8 cellular contexts compared by ENCODE assay signal in the genomic region with DNA sequence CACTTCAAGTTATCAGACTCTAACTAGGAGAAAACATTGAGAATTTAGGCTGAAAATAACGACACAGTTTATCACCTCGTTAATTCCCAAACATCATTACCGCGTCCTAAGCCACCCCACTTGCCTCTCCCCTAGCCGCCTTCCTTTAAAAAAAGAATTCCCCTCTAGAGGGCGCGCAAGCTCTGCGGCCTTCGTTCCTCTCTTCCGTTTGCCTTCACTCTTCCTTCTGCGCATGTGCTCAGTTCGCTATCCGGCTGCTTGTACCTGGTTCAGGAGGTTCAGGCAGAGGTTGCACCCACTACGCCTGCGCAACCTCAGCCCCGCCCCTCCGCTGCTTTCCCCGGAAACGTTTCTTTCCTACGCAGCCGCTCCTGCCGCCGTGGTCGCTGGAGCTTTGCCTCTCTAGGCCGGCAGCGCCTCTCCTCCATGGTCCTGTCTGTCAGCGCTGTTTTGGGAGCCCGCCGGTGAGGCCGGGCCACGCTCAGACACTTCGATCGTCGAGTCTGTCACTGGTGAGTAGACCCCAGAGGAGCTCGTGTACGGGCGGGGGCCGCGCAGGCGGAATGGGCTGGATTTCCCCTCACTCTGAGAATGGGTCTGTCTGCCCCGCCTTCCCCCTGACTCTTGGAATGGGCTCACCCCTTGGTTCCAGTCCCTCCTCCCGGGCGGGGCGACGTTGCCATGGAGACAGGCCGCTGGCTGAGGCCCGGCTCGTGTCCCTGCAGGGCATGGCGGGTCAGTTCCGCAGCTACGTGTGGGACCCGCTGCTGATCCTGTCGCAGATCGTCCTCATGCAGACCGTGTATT. TPM values are rescaled to one million over a fixed set of nuclear protein-coding genes. Genes with fewer than 3 reads are reported as not detected.
DNase-seq lines count a peak whose midpoint lies in the region; ATAC-seq and TF ChIP-seq lines count a peak whose summit lies in the region.

A gene (plus strand): TSS at position 353 of the 807 bp plus-strand sequence. CDS start 376 bp downstream, at position 729.

- peak within 1 kb of the TSS; percentile 99 for H3K4me3 Mint-ChIP-seq in activated naive CD8-positive, alpha-beta T cell

- peak within 1 kb of the TSS; percentile 87 for H3K4me3 ChIP-seq in GM12865 (ENCODE audit: low read depth, low read length)
- peak within 1 kb of the TSS; percentile 59 to 77 for H3K4me3 ChIP-seq in testis

- H3K27me3 ChIP-seq in testis, result no peaks in the 10 kb centered on the region

- no peaks in the 10 kb centered on the region for H3K36me3 Mint-ChIP-seq in activated naive CD8-positive, alpha-beta T cell

- no peaks in the 10 kb centered on the region for H3K9me3 Mint-ChIP-seq in activated naive CD8-positive, alpha-beta T cell (ENCODE audit: low read depth)

- H3K9me3 ChIP-seq in testis, result no peaks in the 10 kb centered on the region

- TF ChIP-seq CTCF in GM12865 (IDR thresholded peaks at IDR 0.05; ENCODE audit: insufficient read depth, low read depth, low read length, missing control alignments) (peak; percentile 87), omental fat pad (IDR thresholded peaks at IDR 0.05) (peak in 1 of 3 donors; percentile 56), testis (IDR thresholded peaks at IDR 0.05) (peak; percentile 88 to 97 (median 91))

- DNase-seq in GM12865 (ENCODE audit: low read depth) (peak; percentile 98), NCI-H1105 (lab: John Stamatoyannopoulos, UW) (peak; percentile 99), SKM-1 treated with dmso at 0.1 percent for 144 hours (lab: John Stamatoyannopoulos, UW; ENCODE audit: unreplicated experiment) (peak; percentile 97), glomerular visceral epithelial cell (ENCODE audit: extremely low spot score) (peak; percentile 100), omental fat pad (ENCODE audit: low spot score) (peak; percentile 98), testis (peak; percentile 98)

- H3K4me1 ChIP-seq in testis, result peaks cover 24% of the 10 kb centered on the region

- ATAC-seq in HG02642 (IDR thresholded peaks at IDR 0.05; ENCODE audit: poor library complexity, unreplicated experiment) (peak; percentile 89), omental fat pad (ENCODE audit: low FRiP score) (peak; percentile 89)

- intact Hi-C loops in testis (cut with DNase I; ENCODE audit: low total_unique reads), result loop anchor here (2.0 kb wide), 1 partner anchor 40 kb away; no protein-coding TSS in a partner anchor

- peak within 1 kb of the TSS; percentile 98 for H3K27ac Mint-ChIP-seq in activated naive CD8-positive, alpha-beta T cell

- peak within 1 kb of the TSS; percentile 83 to 86 for H3K27ac ChIP-seq in testis

- 0 to 1% methylated on average over 35 to 55 of the region's 55 CpGs for WGBS in testis, 2 donors

- no peaks in the 10 kb centered on the region for H3K36me3 ChIP-seq in testis (ENCODE audit: low read depth, missing control alignments)

- H3K27me3 Mint-ChIP-seq in activated naive CD8-positive, alpha-beta T cell, result no peaks in the 10 kb centered on the region

- H3K4me1 Mint-ChIP-seq in activated naive CD8-positive, alpha-beta T cell (ENCODE audit: low read depth), result peaks cover 46% of the 10 kb centered on the region

- no peak for TF ChIP-seq POLR2A in testis (IDR thresholded peaks at IDR 0.05)

RNA-seq across cellular contexts. Expression of the gene that starts here (rescaled TPM):
- 10 to 100 TPM; 26.6 to 55.0 (median 51.3) TPM for total RNA-seq in omental fat pad
- total RNA-seq in testis, result 10 to 100 TPM; 33.1 to 34.6 TPM
- 20.0 TPM for polyA plus RNA-seq in testis (ENCODE audit: insufficient read depth, low read depth, low replicate concordance)

Comparison
In these comparisons a context has a peak if more than half of its experiments do, and no peak if none do; other contexts are left out.
1. Peak in every context shown above with its lines: DNase-seq, ATAC-seq, H3K4me3 ChIP-seq and H3K27ac ChIP-seq.